ENCODE assay signal across 7 cellular contexts in the genomic region with DNA sequence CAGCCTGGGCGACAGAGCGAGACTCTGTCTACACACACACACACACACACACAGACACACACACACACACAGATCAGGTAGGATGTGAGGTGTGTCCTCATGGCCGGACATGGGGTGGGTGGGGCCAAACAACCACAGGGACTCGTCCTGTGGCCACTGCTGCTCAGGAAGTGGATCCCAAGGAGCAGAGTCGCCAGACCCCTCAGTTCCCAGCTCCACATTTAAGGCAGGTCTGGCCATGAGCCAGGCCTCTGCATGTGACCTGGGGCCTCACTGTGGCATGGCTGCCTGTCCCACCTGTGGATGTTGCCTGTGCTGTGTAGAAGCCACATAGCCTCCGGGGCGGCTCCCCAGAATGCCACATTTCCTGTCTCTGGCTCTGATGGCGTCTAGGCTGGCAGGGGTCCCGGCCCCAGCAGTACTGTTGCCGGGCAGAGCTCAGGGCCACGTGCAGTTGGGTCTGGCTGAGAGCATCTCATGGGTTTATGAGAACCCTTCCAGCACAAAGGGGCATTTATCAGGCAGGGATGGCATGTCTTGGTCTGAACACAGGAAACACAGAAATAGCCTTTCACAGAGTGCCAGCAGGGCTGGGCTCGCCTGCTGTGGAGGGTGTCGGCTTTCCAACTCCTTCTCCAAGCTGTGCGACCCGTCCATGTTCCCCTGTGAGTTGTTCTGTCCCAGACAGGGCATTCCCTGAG. TPM values are rescaled to one million over a fixed set of nuclear protein-coding genes. Genes with fewer than 3 reads are reported as not detected.
A peak's percentile ranks its signal among the peaks of the same experiment; 100 is the strongest.
DNase-seq lines count a peak whose midpoint lies in the region; ATAC-seq and TF ChIP-seq lines count a peak whose summit lies in the region.

No MANE protein-coding gene starts in this region.

- peaks cover 9% of the 10 kb centered on the region for H3K9me3 Mint-ChIP-seq in activated CD8-positive, alpha-beta memory T cell treated with anti-CD3 and anti-CD28 coated beads, Interleukin-2, amount 10 ng/mL, durations not matched to agents 7 days and 5 days (ENCODE audit: low read depth)
- no peaks in the 10 kb centered on the region for H3K9me3 Mint-ChIP-seq in endothelial cell (ENCODE audit: unreplicated experiment)

- H3K36me3 ChIP-seq in skeletal muscle tissue (ENCODE audit: control insufficient read depth in 3 of 3, insufficient read depth in 3 of 3, low read length in 3 of 3) = no peaks in the 10 kb centered on the region

- no peaks in the 10 kb centered on the region for H3K27me3 ChIP-seq in skeletal muscle tissue (ENCODE audit: control insufficient read depth in 3 of 3, insufficient read depth in 3 of 3, low read length in 3 of 3)

- ATAC-seq in activated CD8-positive, alpha-beta memory T cell treated with anti-CD3 and anti-CD28 coated beads, Interleukin-2, amount 10 ng/mL, durations not matched to agents 7 days and 5 days = peak; percentile 88
- ATAC-seq in GM18511 (IDR thresholded peaks at IDR 0.05; ENCODE audit: unreplicated experiment) (no peak), GM18873 (IDR thresholded peaks at IDR 0.05; ENCODE audit: low FRiP score, unreplicated experiment) (no peak)

- peak overlapping the region; percentile 84 for H3K27ac Mint-ChIP-seq in activated CD8-positive, alpha-beta memory T cell treated with anti-CD3 and anti-CD28 coated beads, Interleukin-2, amount 10 ng/mL, durations not matched to agents 7 days and 5 days
- no peak overlapping the region for H3K27ac Mint-ChIP-seq in endothelial cell (ENCODE audit: unreplicated experiment)

- H3K4me1 Mint-ChIP-seq in activated CD8-positive, alpha-beta memory T cell treated with anti-CD3 and anti-CD28 coated beads, Interleukin-2, amount 10 ng/mL, durations not matched to agents 7 days and 5 days = peaks cover 40% of the 10 kb centered on the region
- peaks cover 4% of the 10 kb centered on the region for H3K4me1 Mint-ChIP-seq in endothelial cell (ENCODE audit: unreplicated experiment)

- H3K36me3 Mint-ChIP-seq in activated CD8-positive, alpha-beta memory T cell treated with anti-CD3 and anti-CD28 coated beads, Interleukin-2, amount 10 ng/mL, durations not matched to agents 7 days and 5 days = peaks cover 19% of the 10 kb centered on the region
- H3K36me3 Mint-ChIP-seq in endothelial cell (ENCODE audit: low read depth, unreplicated experiment) = no peaks in the 10 kb centered on the region

- H3K4me3 Mint-ChIP-seq in activated CD8-positive, alpha-beta memory T cell treated with anti-CD3 and anti-CD28 coated beads, Interleukin-2, amount 10 ng/mL, durations not matched to agents 7 days and 5 days = no peak overlapping the region
- no peak overlapping the region for H3K4me3 Mint-ChIP-seq in endothelial cell (ENCODE audit: unreplicated experiment)

- H3K4me3 ChIP-seq in skeletal muscle tissue (ENCODE audit: low read length in 3 of 3) = peak overlapping the region in 2 of 3 donors; percentile 42 to 45

- CTCF ChIA-PET in activated CD8-positive, alpha-beta memory T cell treated with anti-CD3 and anti-CD28 coated beads, Interleukin-2, amount 10 ng/mL, durations not matched to agents 7 days and 5 days (lab: Charles Lee) = interaction anchor here (1.0 to 2.8 kb wide), 5 partner anchors 10 to 35 kb away, joined by 5 to 10 read pairs (median 6); a partner anchor contains a TSS

- H3K27ac ChIP-seq in skeletal muscle tissue (ENCODE audit: low read depth, low read length) = peak overlapping the region; percentile 75

- peaks cover 23 to 37% (median 31%) of the 10 kb centered on the region in 3 donors for H3K4me1 ChIP-seq in skeletal muscle tissue (ENCODE audit: control insufficient read depth in 3 of 3, insufficient read depth in 3 of 3, low read length in 3 of 3)

- peaks cover 0 to 2% (median 0%) of the 10 kb centered on the region in 3 donors for H3K9me3 ChIP-seq in skeletal muscle tissue (ENCODE audit: control insufficient read depth in 3 of 3, low read length in 3 of 3)

- no peaks in the 10 kb centered on the region for H3K27me3 Mint-ChIP-seq in activated CD8-positive, alpha-beta memory T cell treated with anti-CD3 and anti-CD28 coated beads, Interleukin-2, amount 10 ng/mL, durations not matched to agents 7 days and 5 days
- H3K27me3 Mint-ChIP-seq in endothelial cell (ENCODE audit: unreplicated experiment) = peaks cover 3% of the 10 kb centered on the region

- H3K9ac ChIP-seq in skeletal muscle tissue (ENCODE audit: low read depth in 1 of 3, low read length in 3 of 3) = peak overlapping the region; percentile 17 to 65 (median 43)

- DNase-seq in NCI-H2029 treated with DMSO at 0.1 percent for 48 hours (lab: John Stamatoyannopoulos, UW) (peak; percentile 76), epidermal melanocyte (ENCODE audit: insufficient read length, low spot score) (peak; percentile 93), endothelial cell (ENCODE audit: low spot score) (no peak)
- DNase-seq in activated CD8-positive, alpha-beta memory T cell treated with anti-CD3 and anti-CD28 coated beads, Interleukin-2, amount 10 ng/mL, durations not matched to agents 7 days and 5 days = peak; percentile 71

- no peak for TF ChIP-seq CTCF in endothelial cell (IDR thresholded peaks at IDR 0.05; ENCODE audit: unreplicated experiment)

RNA-seq across cellular contexts. Expression of a gene that starts 9.9 kb away (rescaled TPM):
- 10 to 100 TPM; 31.1 to 54.9 TPM for total RNA-seq in activated CD8-positive, alpha-beta memory T cell treated with anti-CD3 and anti-CD28 coated beads, Interleukin-2, amount 10 ng/mL, durations not matched to agents 7 days and 5 days
- 20.9 TPM for total RNA-seq in skeletal muscle tissue
- 34.2 TPM for total RNA-seq in endothelial cell (ENCODE audit: unreplicated experiment)

RNA-seq across cellular contexts. Expression of a gene that starts 40.0 kb away (rescaled TPM):
- not detected for total RNA-seq in activated CD8-positive, alpha-beta memory T cell treated with anti-CD3 and anti-CD28 coated beads, Interleukin-2, amount 10 ng/mL, durations not matched to agents 7 days and 5 days
- 4.7 TPM for total RNA-seq in skeletal muscle tissue
- 0.82 TPM for total RNA-seq in endothelial cell (ENCODE audit: unreplicated experiment)

RNA-seq across cellular contexts. Expression of a gene that starts 48.0 kb away (rescaled TPM):
- 10 to 100 TPM; 45.0 to 83.0 TPM for total RNA-seq in activated CD8-positive, alpha-beta memory T cell treated with anti-CD3 and anti-CD28 coated beads, Interleukin-2, amount 10 ng/mL, durations not matched to agents 7 days and 5 days
- total RNA-seq in skeletal muscle tissue = 24.5 TPM
- 13.2 TPM for total RNA-seq in endothelial cell (ENCODE audit: unreplicated experiment)
